Comparison of ENCODE assay signal across 8 cellular contexts in genomic region chr3:47283193-47283537, GRCh38. TPM values are rescaled to one million over a fixed set of nuclear protein-coding genes. Genes with fewer than 3 reads are reported as not detected.
A peak's percentile ranks its signal among the peaks of the same experiment; 100 is the strongest.
DNase-seq lines count a peak whose midpoint lies in the region; ATAC-seq, FAIRE-seq and TF ChIP-seq lines count a peak whose summit lies in the region.

No MANE protein-coding gene starts in this region.

- DNase-seq in AG10803 (ENCODE audit: low read depth) (no peak), GM23248 (peak; percentile 43), epithelial cell of esophagus (ENCODE audit: low read depth) (peak; percentile 18), natural killer cell (no peak), NCI-H510A (lab: John Stamatoyannopoulos, UW) (no peak), frontal cortex (ENCODE audit: low spot score in 2 of 2) (no peak)
- DNase-seq in T-helper 2 cell treated with Interferon-gamma antibody and Interleukin-4, amounts not matched to agents 5 μg/mL and 100 μg/mL, for 36 hours (ENCODE audit: low spot score), result no peak

- H3K9me2 ChIP-seq in GM23248 (ENCODE audit: insufficient read depth), result no peaks in the 10 kb centered on the region

- WGBS in GM23248 (ENCODE audit: low coverage in 1 of 2, low lambda C conversion rate in 2 of 2, missing lambda C conversion rate in 2 of 2), 2 experiments, result 0 to 3% methylated on average over 6 to 10 of the region's 10 CpGs

- H3K9me3 Mint-ChIP-seq in T-helper 2 cell treated with Interferon-gamma antibody and Interleukin-4, amounts not matched to agents 5 μg/mL and 100 μg/mL, for 36 hours, result no peaks in the 10 kb centered on the region
- H3K9me3 Mint-ChIP-seq in natural killer cell, result no peaks in the 10 kb centered on the region

- TF ChIP-seq CTCF in AG10803 (conservative IDR thresholded peaks at IDR 0.05; ENCODE audit: low read length) (no peak), epithelial cell of esophagus (IDR thresholded peaks at IDR 0.05; ENCODE audit: insufficient read depth, low read depth, low read length, missing control alignments) (no peak), natural killer cell (IDR thresholded peaks at IDR 0.05) (no peak)

- peak overlapping the region; percentile 98 for H3K4me2 ChIP-seq in GM23248 (ENCODE audit: unreplicated experiment)

- H3K36me3 ChIP-seq in GM23248 (ENCODE audit: low read depth), result no peaks in the 10 kb centered on the region

- intact Hi-C loops in natural killer cell (cut with micrococcal nuclease), result loop anchor here (2.0 kb wide), 1 partner anchor 98 kb away; the partner anchor contains the start of gene PTPN23

- peak in 2 of 3 donors; percentile 8 to 12 for ATAC-seq in natural killer cell
- no peak for ATAC-seq in GM19351 (IDR thresholded peaks at IDR 0.05; ENCODE audit: unreplicated experiment)

- no peaks in the 10 kb centered on the region for H4K20me1 ChIP-seq in GM23248 (ENCODE audit: insufficient read depth)

- H3K27ac Mint-ChIP-seq in T-helper 2 cell treated with Interferon-gamma antibody and Interleukin-4, amounts not matched to agents 5 μg/mL and 100 μg/mL, for 36 hours, result peak overlapping the region; percentile 100
- peak overlapping the region; percentile 97 to 100 for H3K27ac Mint-ChIP-seq in natural killer cell

- H3K4me1 ChIP-seq in GM23248 (ENCODE audit: insufficient read depth), result peaks cover 8% of the 10 kb centered on the region; the same call in 1 of the 2 replicates

- in situ Hi-C loops in GM23248 (cut with MboI), result no loop called here

- peaks cover 61% of the 10 kb centered on the region for H3K79me2 ChIP-seq in GM23248 (ENCODE audit: insufficient read depth)

- H3K4me3 ChIP-seq in AG10803 (ENCODE audit: low read length), result peak overlapping the region; percentile 94
- peak overlapping the region; percentile 88 for H3K4me3 ChIP-seq in GM23248
- peak overlapping the region; percentile 79 for H3K4me3 ChIP-seq in epithelial cell of esophagus (ENCODE audit: low read length)

- no peaks in the 10 kb centered on the region for H3K27me3 ChIP-seq in GM23248 (replicated peaks; ENCODE audit: insufficient read depth)

- peak overlapping the region; percentile 93 for H3K9ac ChIP-seq in GM23248

- H3K4me1 Mint-ChIP-seq in T-helper 2 cell treated with Interferon-gamma antibody and Interleukin-4, amounts not matched to agents 5 μg/mL and 100 μg/mL, for 36 hours (ENCODE audit: low read depth), result peaks cover 16% of the 10 kb centered on the region
- peaks cover 37 to 43% of the 10 kb centered on the region in 2 donors for H3K4me1 Mint-ChIP-seq in natural killer cell

- H2AFZ ChIP-seq in GM23248, result peak overlapping the region; percentile 95

- no peaks in the 10 kb centered on the region for H3K27me3 Mint-ChIP-seq in T-helper 2 cell treated with Interferon-gamma antibody and Interleukin-4, amounts not matched to agents 5 μg/mL and 100 μg/mL, for 36 hours (ENCODE audit: low read depth)
- H3K27me3 Mint-ChIP-seq in natural killer cell (ENCODE audit: low read depth in 2 of 2), result no peaks in the 10 kb centered on the region

- peaks cover 7% of the 10 kb centered on the region for H3K36me3 Mint-ChIP-seq in T-helper 2 cell treated with Interferon-gamma antibody and Interleukin-4, amounts not matched to agents 5 μg/mL and 100 μg/mL, for 36 hours (ENCODE audit: low read depth)
- H3K36me3 Mint-ChIP-seq in natural killer cell, result no peaks in the 10 kb centered on the region

- H3K27ac ChIP-seq in GM23248, result peak overlapping the region; percentile 97

- no peak for FAIRE-seq in frontal cortex (lab: Jason Lieb, UNC)

- peak overlapping the region; percentile 98 for H3K4me3 Mint-ChIP-seq in T-helper 2 cell treated with Interferon-gamma antibody and Interleukin-4, amounts not matched to agents 5 μg/mL and 100 μg/mL, for 36 hours
- peak overlapping the region; percentile 99 for H3K4me3 Mint-ChIP-seq in natural killer cell

- H3K9me3 ChIP-seq in GM23248 (ENCODE audit: low read depth), result no peaks in the 10 kb centered on the region

- peaks cover 8% of the 10 kb centered on the region; the same call in 1 of the 2 replicates for H3F3A ChIP-seq in GM23248 (ENCODE audit: insufficient read depth)

RNA-seq across cellular contexts. Expression of gene KLHL18, which starts 0.4 kb away (rescaled TPM):
- total RNA-seq in GM23248 (2014; rRNA removed; shearing (Covaris generic)), result 37.0 and 72.3 TPM in 2 replicates
- 19.4 and 19.5 TPM in 2 replicates for polyA plus RNA-seq in GM23248 (2016; fragmentation: Nextera tagmentation; extraction: Ambion mirVana)
- 10 to 100 TPM; 37.3 to 47.9 (median 45.2) TPM for total RNA-seq in natural killer cell
- 26.1 TPM for total RNA-seq in frontal cortex

RNA-seq across cellular contexts. Expression of gene KIF9, which starts 0.6 kb away (rescaled TPM):
- 1.6 and 5.8 TPM in 2 replicates for total RNA-seq in GM23248 (2014; rRNA removed; shearing (Covaris generic))
- polyA plus RNA-seq in GM23248 (2016; fragmentation: Nextera tagmentation; extraction: Ambion mirVana), result 14.4 and 14.6 TPM in 2 replicates
- total RNA-seq in natural killer cell (10 to 100 TPM; 11.4 to 21.9 (median 21.4) TPM), frontal cortex (4.5 TPM)

Comparison
In these comparisons a context has a peak if more than half of its experiments do, and no peak if none do; other contexts are left out.
1. DNase-seq: peak in GM23248 (single experiment) and epithelial cell of esophagus (single experiment); none in AG10803 (single experiment), T-helper 2 cell treated with Interferon-gamma antibody and Interleukin-4, amounts not matched to agents 5 μg/mL and 100 μg/mL, for 36 hours (single experiment), natural killer cell (single experiment), NCI-H510A (single experiment) and frontal cortex (0 of 2).
2. Peak in every context shown above with its lines, with median percentiles within 50 percentile points of each other: H3K4me3 ChIP-seq.